ENCODE assay signal across 8 cellular contexts in genomic region chr14:24080888-24081738, GRCh38. TPM values are rescaled to one million over a fixed set of nuclear protein-coding genes. Genes with fewer than 3 reads are reported as not detected.
DNase-seq lines count a peak whose midpoint lies in the region; ATAC-seq and TF ChIP-seq lines count a peak whose summit lies in the region.

No MANE protein-coding gene starts in this region.

- H3K9ac ChIP-seq in OCI-LY1 (ENCODE audit: low read length) (peak overlapping the region; percentile 69), subcutaneous abdominal adipose tissue (ENCODE audit: low read length in 5 of 5) (peak overlapping the region in 4 of 5 donors; percentile 21 to 64 (median 50))

- no peaks in the 10 kb centered on the region for H3K9me3 Mint-ChIP-seq in CD4-positive, alpha-beta T cell
- no peaks in the 10 kb centered on the region for H3K9me3 Mint-ChIP-seq in activated T-helper 1 cell treated with anti-CD3 and anti-CD28 coated beads, Interleukin-12 subunit alpha, Interleukin-12 subunit beta, Interleukin-2, Interleukin-4 antibody, amounts not matched to agents 30 ng/mL and 10 ng/mL and 1 ng/mL, durations not matched to agents 14 hours and 24 hours and 36 hours
- no peaks in the 10 kb centered on the region for H3K9me3 Mint-ChIP-seq in neural crest cell

- H3K27me3 Mint-ChIP-seq in CD4-positive, alpha-beta T cell: no peaks in the 10 kb centered on the region
- H3K27me3 Mint-ChIP-seq in activated T-helper 1 cell treated with anti-CD3 and anti-CD28 coated beads, Interleukin-12 subunit alpha, Interleukin-12 subunit beta, Interleukin-2, Interleukin-4 antibody, amounts not matched to agents 30 ng/mL and 10 ng/mL and 1 ng/mL, durations not matched to agents 14 hours and 24 hours and 36 hours (ENCODE audit: insufficient read depth): peaks cover 8% of the 10 kb centered on the region
- peaks cover 68% of the 10 kb centered on the region for H3K27me3 Mint-ChIP-seq in neural crest cell (ENCODE audit: low read depth)

- H3K36me3 ChIP-seq in OCI-LY1 (ENCODE audit: insufficient read depth, low read length) (no peaks in the 10 kb centered on the region), subcutaneous abdominal adipose tissue (ENCODE audit: control insufficient read depth in 5 of 5, insufficient read depth in 5 of 5, low read length in 5 of 5) (no peaks in the 10 kb centered on the region)

- H3K9me3 ChIP-seq in CD4-positive, alpha-beta T cell (ENCODE audit: control insufficient read depth, low read length): no peaks in the 10 kb centered on the region
- H3K9me3 ChIP-seq in OCI-LY1 (ENCODE audit: low read length): no peaks in the 10 kb centered on the region
- H3K9me3 ChIP-seq in subcutaneous abdominal adipose tissue (ENCODE audit: control insufficient read depth in 5 of 5, low read length in 5 of 5): no peaks in the 10 kb centered on the region

- DNase-seq in CD4-positive, alpha-beta T cell: peak; percentile 47 to 77 (median 63)
- DNase-seq in activated T-helper 1 cell treated with anti-CD3 and anti-CD28 coated beads, Interleukin-12 subunit alpha, Interleukin-12 subunit beta, Interleukin-2, Interleukin-4 antibody, amounts not matched to agents 30 ng/mL and 10 ng/mL and 1 ng/mL, durations not matched to agents 14 hours and 24 hours and 36 hours (ENCODE audit: low spot score): peak; percentile 71
- no peak for DNase-seq in fibroblast of pulmonary artery (ENCODE audit: low read depth)
- DNase-seq in neural crest cell (ENCODE audit: low read depth, low spot score): peak; percentile 20

- H3K4me1 ChIP-seq in OCI-LY1 (ENCODE audit: insufficient read depth, low read length, severe bottlenecking): peaks cover 12% of the 10 kb centered on the region
- peaks cover 0 to 15% (median 13%) of the 10 kb centered on the region in 5 donors for H3K4me1 ChIP-seq in subcutaneous abdominal adipose tissue (ENCODE audit: control insufficient read depth in 5 of 5, insufficient read depth in 5 of 5, low read length in 5 of 5)

- H3K9me2 ChIP-seq in OCI-LY1 (ENCODE audit: low read depth, low read length): no peaks in the 10 kb centered on the region

- H3K4me3 Mint-ChIP-seq in CD4-positive, alpha-beta T cell: peak overlapping the region; percentile 93
- H3K4me3 Mint-ChIP-seq in activated T-helper 1 cell treated with anti-CD3 and anti-CD28 coated beads, Interleukin-12 subunit alpha, Interleukin-12 subunit beta, Interleukin-2, Interleukin-4 antibody, amounts not matched to agents 30 ng/mL and 10 ng/mL and 1 ng/mL, durations not matched to agents 14 hours and 24 hours and 36 hours: peak overlapping the region; percentile 81
- H3K4me3 Mint-ChIP-seq in neural crest cell: peak overlapping the region; percentile 79

- intact Hi-C loops in CD4-positive, alpha-beta T cell (cut with DNase I, micrococcal nuclease): no loop called here
- intact Hi-C loops in activated T-helper 1 cell treated with anti-CD3 and anti-CD28 coated beads, Interleukin-12 subunit alpha, Interleukin-12 subunit beta, Interleukin-2, Interleukin-4 antibody, amounts not matched to agents 30 ng/mL and 10 ng/mL and 1 ng/mL, durations not matched to agents 14 hours and 24 hours and 36 hours (cut with micrococcal nuclease): loop anchor here (1.0 to 2.0 kb wide), 5 partner anchors 13 to 66 kb away; partner anchors contain the start of genes DCAF11, NRL, PCK2 and PSME2

- H3K27ac Mint-ChIP-seq in CD4-positive, alpha-beta T cell: peak overlapping the region; percentile 90
- H3K27ac Mint-ChIP-seq in activated T-helper 1 cell treated with anti-CD3 and anti-CD28 coated beads, Interleukin-12 subunit alpha, Interleukin-12 subunit beta, Interleukin-2, Interleukin-4 antibody, amounts not matched to agents 30 ng/mL and 10 ng/mL and 1 ng/mL, durations not matched to agents 14 hours and 24 hours and 36 hours: peak overlapping the region; percentile 50
- H3K27ac Mint-ChIP-seq in neural crest cell (ENCODE audit: unreplicated experiment): no peak overlapping the region

- peak overlapping the region; percentile 2 for H3K27ac ChIP-seq in CD4-positive, alpha-beta T cell (ENCODE audit: low read depth, low read length)
- H3K27ac ChIP-seq in OCI-LY1 (ENCODE audit: low read depth, low read length, poor library complexity, severe bottlenecking): no peak overlapping the region
- no peak overlapping the region for H3K27ac ChIP-seq in subcutaneous abdominal adipose tissue (ENCODE audit: low read depth, low read length)

- H3K27me3 ChIP-seq in CD4-positive, alpha-beta T cell (ENCODE audit: control insufficient read depth, insufficient read depth, low read length): no peaks in the 10 kb centered on the region
- H3K27me3 ChIP-seq in OCI-LY1 (ENCODE audit: insufficient read depth, low read length) (0 out of 2 replicates have a peak, but pooled peaks cover 7% of the 10 kb centered on the region), subcutaneous abdominal adipose tissue (ENCODE audit: control insufficient read depth in 5 of 5, insufficient read depth in 4 of 5, low read length in 5 of 5) (peaks cover 0 to 16% (median 3%) of the 10 kb centered on the region in 5 donors)

- no peaks in the 10 kb centered on the region for H3K79me2 ChIP-seq in OCI-LY1 (ENCODE audit: insufficient read depth, low read length)

- H3K4me2 ChIP-seq in OCI-LY1 (ENCODE audit: low read length): peak overlapping the region; percentile 95

- no peaks in the 10 kb centered on the region for H3F3A ChIP-seq in OCI-LY1 (ENCODE audit: insufficient read depth, low read length)

- no peak for TF ChIP-seq CTCF in CD4-positive, alpha-beta T cell (IDR thresholded peaks at IDR 0.05)
- TF ChIP-seq CTCF in OCI-LY1 (IDR thresholded peaks at IDR 0.05; ENCODE audit: low read length) (no peak; the same call in 1 of the 2 replicates), fibroblast of pulmonary artery (IDR thresholded peaks at IDR 0.05; ENCODE audit: low read length, missing control alignments) (no peak), neural crest cell (conservative IDR thresholded peaks at IDR 0.05) (no peak)

- peak overlapping the region; percentile 67 for H3K4me3 ChIP-seq in OCI-LY1 (ENCODE audit: low read depth, low read length, poor library complexity, severe bottlenecking)
- H3K4me3 ChIP-seq in fibroblast of pulmonary artery (replicated peaks; ENCODE audit: low read depth, low read length): peak overlapping the region; percentile 44
- H3K4me3 ChIP-seq in subcutaneous abdominal adipose tissue (ENCODE audit: low read depth in 1 of 5, low read length in 5 of 5): peak overlapping the region; percentile 63 to 76 (median 68)

- no peaks in the 10 kb centered on the region for H4K20me1 ChIP-seq in OCI-LY1 (ENCODE audit: insufficient read depth, low read length)

- POLR2A ChIA-PET in CD4-positive, alpha-beta T cell (lab: Charles Lee): interaction anchor here (0.6 to 5.1 kb wide), 28 partner anchors 11 to 350 kb away, joined by 3 to 89 read pairs (median 5); partner anchors contain the start of genes CARMIL3, DCAF11, EMC9 and IRF9

- no peaks in the 10 kb centered on the region for H3K36me3 Mint-ChIP-seq in CD4-positive, alpha-beta T cell (ENCODE audit: low read depth)
- no peaks in the 10 kb centered on the region for H3K36me3 Mint-ChIP-seq in activated T-helper 1 cell treated with anti-CD3 and anti-CD28 coated beads, Interleukin-12 subunit alpha, Interleukin-12 subunit beta, Interleukin-2, Interleukin-4 antibody, amounts not matched to agents 30 ng/mL and 10 ng/mL and 1 ng/mL, durations not matched to agents 14 hours and 24 hours and 36 hours (ENCODE audit: low read depth)
- H3K36me3 Mint-ChIP-seq in neural crest cell (ENCODE audit: low read depth): no peaks in the 10 kb centered on the region

- peaks cover 24% of the 10 kb centered on the region for H3K4me1 Mint-ChIP-seq in CD4-positive, alpha-beta T cell (ENCODE audit: low read depth)
- peaks cover 17% of the 10 kb centered on the region for H3K4me1 Mint-ChIP-seq in activated T-helper 1 cell treated with anti-CD3 and anti-CD28 coated beads, Interleukin-12 subunit alpha, Interleukin-12 subunit beta, Interleukin-2, Interleukin-4 antibody, amounts not matched to agents 30 ng/mL and 10 ng/mL and 1 ng/mL, durations not matched to agents 14 hours and 24 hours and 36 hours (ENCODE audit: low read depth)
- peaks cover 35% of the 10 kb centered on the region for H3K4me1 Mint-ChIP-seq in neural crest cell

- peak overlapping the region; percentile 35 for H2AFZ ChIP-seq in OCI-LY1 (ENCODE audit: low read length)

- CTCF ChIA-PET in CD4-positive, alpha-beta T cell (lab: Charles Lee): interaction anchor here (0.6 to 3.4 kb wide), 7 partner anchors 9 to 80 kb away, joined by 3 to 21 read pairs (median 4); partner anchors contain the start of genes EMC9, IRF9 and PCK2

- ATAC-seq in CD4-positive, alpha-beta T cell (ENCODE audit: poor library complexity): peak; percentile 90
- ATAC-seq in GM19324 (IDR thresholded peaks at IDR 0.05; ENCODE audit: low FRiP score, unreplicated experiment) (peak; percentile 86), HG03439 (IDR thresholded peaks at IDR 0.05; ENCODE audit: unreplicated experiment) (peak; percentile 84)

RNA-seq across cellular contexts. Expression of gene CPNE6, which starts 9.8 kb away (rescaled TPM):
- total RNA-seq in CD4-positive, alpha-beta T cell: not detected
- total RNA-seq in activated T-helper 1 cell treated with anti-CD3 and anti-CD28 coated beads, Interleukin-12 subunit alpha, Interleukin-12 subunit beta, Interleukin-2, Interleukin-4 antibody, amounts not matched to agents 30 ng/mL and 10 ng/mL and 1 ng/mL, durations not matched to agents 14 hours and 24 hours and 36 hours: not detected in 2 replicates
- not detected in 2 replicates for total RNA-seq in neural crest cell

RNA-seq across cellular contexts. Expression of gene PCK2, which starts 13.0 kb away (rescaled TPM):
- total RNA-seq in CD4-positive, alpha-beta T cell: 1 to 10 TPM; 5.2 to 7.4 TPM
- total RNA-seq in activated T-helper 1 cell treated with anti-CD3 and anti-CD28 coated beads, Interleukin-12 subunit alpha, Interleukin-12 subunit beta, Interleukin-2, Interleukin-4 antibody, amounts not matched to agents 30 ng/mL and 10 ng/mL and 1 ng/mL, durations not matched to agents 14 hours and 24 hours and 36 hours: 55.0 and 62.8 TPM in 2 replicates
- 26.1 and 26.7 TPM in 2 replicates for total RNA-seq in neural crest cell

RNA-seq across cellular contexts. Expression of gene CARMIL3, which starts 29.3 kb away (rescaled TPM):
- total RNA-seq in CD4-positive, alpha-beta T cell: under 1 TPM; 0.05 to 0.11 TPM
- total RNA-seq in activated T-helper 1 cell treated with anti-CD3 and anti-CD28 coated beads, Interleukin-12 subunit alpha, Interleukin-12 subunit beta, Interleukin-2, Interleukin-4 antibody, amounts not matched to agents 30 ng/mL and 10 ng/mL and 1 ng/mL, durations not matched to agents 14 hours and 24 hours and 36 hours: 3.0 and 3.4 TPM in 2 replicates
- 9.3 and 9.4 TPM in 2 replicates for total RNA-seq in neural crest cell

RNA-seq across cellular contexts. Expression of gene DCAF11, which starts 33.5 kb away (rescaled TPM):
- total RNA-seq in CD4-positive, alpha-beta T cell: 10 to 100 TPM; 74.8 to 75.3 TPM
- total RNA-seq in activated T-helper 1 cell treated with anti-CD3 and anti-CD28 coated beads, Interleukin-12 subunit alpha, Interleukin-12 subunit beta, Interleukin-2, Interleukin-4 antibody, amounts not matched to agents 30 ng/mL and 10 ng/mL and 1 ng/mL, durations not matched to agents 14 hours and 24 hours and 36 hours: 69.9 and 71.6 TPM in 2 replicates
- total RNA-seq in neural crest cell: 52.5 and 53.9 TPM in 2 replicates

RNA-seq across cellular contexts. Expression of gene NRL, which starts 33.6 kb away (rescaled TPM):
- 1 to 10 TPM; 1.6 to 1.9 TPM for total RNA-seq in CD4-positive, alpha-beta T cell
- total RNA-seq in activated T-helper 1 cell treated with anti-CD3 and anti-CD28 coated beads, Interleukin-12 subunit alpha, Interleukin-12 subunit beta, Interleukin-2, Interleukin-4 antibody, amounts not matched to agents 30 ng/mL and 10 ng/mL and 1 ng/mL, durations not matched to agents 14 hours and 24 hours and 36 hours: 2.1 and 2.7 TPM in 2 replicates
- total RNA-seq in neural crest cell: 1.2 and 2.3 TPM in 2 replicates
